12 cellular contexts compared by ENCODE assay signal in genomic region chr9:74172874-74173273, GRCh38.
DNase-seq lines count a peak whose midpoint lies in the region; ATAC-seq and TF ChIP-seq lines count a peak whose summit lies in the region.
"Had no signal": no experiment of that assay in that cellular context is flagged by ENCODE, and none has a peak within 500 bp of the region (broad histone marks: within the 10 kb centered on the region; RNA-seq: fewer than 3 reads in every experiment).

No MANE protein-coding gene starts in this region.

- H3K27ac ChIP-seq in adrenal gland: no peak overlapping the region
- no peak overlapping the region for H3K27ac ChIP-seq in mammary epithelial cell (ENCODE audit: insufficient read depth, low read depth, low read length)

- H3K4me1 ChIP-seq in adrenal gland (replicated peaks in 1 of 2) (no peaks in the 10 kb centered on the region), mammary epithelial cell (ENCODE audit: insufficient read depth, low read length) (no peaks in the 10 kb centered on the region)

- H3K4me2 ChIP-seq in mammary epithelial cell (ENCODE audit: insufficient read depth, low read depth, low read length): no peak overlapping the region

- H3K36me3 ChIP-seq in adrenal gland (replicated peaks in 1 of 2) (no peaks in the 10 kb centered on the region), mammary epithelial cell (ENCODE audit: insufficient read depth, low read length) (no peaks in the 10 kb centered on the region)

- no peaks in the 10 kb centered on the region for H3K9me3 ChIP-seq in adrenal gland (replicated peaks in 1 of 3)
- no peaks in the 10 kb centered on the region for H3K9me3 ChIP-seq in mammary epithelial cell (replicated peaks; ENCODE audit: insufficient read depth, low read length)

- no peak for TF ChIP-seq POLR2A in adrenal gland (IDR thresholded peaks at IDR 0.05)

- dilution Hi-C loops in mammary epithelial cell (cut with HindIII; ENCODE audit: low sequenced_read_pairs): no loop called here

- no peak overlapping the region for H3K9ac ChIP-seq in mammary epithelial cell (ENCODE audit: insufficient read depth, low read length)

- 65 to 79% (median 73%) methylated on average over 3 of the region's 3 CpGs for WGBS in adrenal gland, 4 donors
- WGBS in mammary epithelial cell (ENCODE audit: low coverage, missing lambda C conversion rate): 62% methylated on average over 3 of the region's 3 CpGs

- DNase-seq in GM12864 (ENCODE audit: low read depth) (peak; percentile 30), SW 1271 (lab: John Stamatoyannopoulos, UW) (no peak), ACHN (no peak), adrenal gland (no peak), mammary epithelial cell (no peak)
- DNase-seq: activated CD4-positive, alpha-beta T cell treated with anti-CD3 and anti-CD28 coated beads, Interleukin-2, amount 50 U/mL, for 1 hour; activated naive CD8-positive, alpha-beta T cell treated with anti-CD3 and anti-CD28 coated beads, Interleukin-2, amount 10 ng/mL, durations not matched to agents 7 days and 5 days; endodermal cell; NCI-H2029 treated with DMSO at 0.1 percent for 48 hours had no signal

- ATAC-seq in GM19395 (IDR thresholded peaks at IDR 0.05; ENCODE audit: unreplicated experiment): peak; percentile 100
- ATAC-seq in HG02852 (IDR thresholded peaks at IDR 0.05; ENCODE audit: unreplicated experiment): peak; percentile 100
- peak; percentile 99 for ATAC-seq in HG03558 (IDR thresholded peaks at IDR 0.05; ENCODE audit: extremely low read depth, unreplicated experiment)

- in situ Hi-C loops in ACHN (cut with HindIII; ENCODE audit: low pct_ligation_motif_present, low pct_unique_long_range_greater_than_20kb, low sequenced_read_pairs) (no loop called here), mammary epithelial cell (cut with MboI; ENCODE audit: low sequenced_read_pairs in 2 of 2) (no loop called here)

- TF ChIP-seq CTCF in GM12864 (IDR thresholded peaks at IDR 0.05; ENCODE audit: low read depth, low read length, missing control alignments): no peak
- no peak for TF ChIP-seq CTCF in adrenal gland (IDR thresholded peaks at IDR 0.05)
- TF ChIP-seq CTCF in mammary epithelial cell (conservative IDR thresholded peaks at IDR 0.05 in 1 of 2, IDR thresholded peaks at IDR 0.05 in 1 of 2; ENCODE audit: extremely low read depth in 1 of 2, insufficient read depth in 1 of 2, low read depth in 1 of 2, low read length in 2 of 2): no peak

- H3K79me2 ChIP-seq in mammary epithelial cell (ENCODE audit: insufficient read depth, low read length): no peaks in the 10 kb centered on the region

- intact Hi-C loops in adrenal gland (cut with DNase I) (no loop called here), mammary epithelial cell (cut with micrococcal nuclease) (no loop called here)

- BruUV-seq in mammary epithelial cell (replicated peaks; lab: Mats Ljungman, UMichigan): no TSS peak

- H4K20me1 ChIP-seq in mammary epithelial cell (ENCODE audit: insufficient read depth, low read length): no peaks in the 10 kb centered on the region

- no peak overlapping the region for H2AFZ ChIP-seq in mammary epithelial cell (ENCODE audit: low read depth, low read length)

- H3K27me3 ChIP-seq in adrenal gland (no peaks in the 10 kb centered on the region), mammary epithelial cell (ENCODE audit: insufficient read depth, low read length) (peaks cover 2% of the 10 kb centered on the region)

- H3K4me3 ChIP-seq in GM12864 (ENCODE audit: low read depth, low read length) (no peak overlapping the region), adrenal gland (no peak overlapping the region), mammary epithelial cell (replicated peaks in 1 of 3; ENCODE audit: insufficient read depth in 1 of 3, low read depth in 2 of 3, low read length in 3 of 3) (no peak overlapping the region)

- CTCF ChIA-PET in mammary epithelial cell (lab: Charles Lee; ENCODE audit: low non-redundant PET): no interaction called here
